16 cellular contexts compared by ENCODE assay signal in genomic region chr5:74889523-74890105, GRCh38. TPM values are rescaled to one million over a fixed set of nuclear protein-coding genes. Genes with fewer than 3 reads are reported as not detected.
DNase-seq lines count a peak whose midpoint lies in the region; ATAC-seq and TF ChIP-seq lines count a peak whose summit lies in the region.
"Had no signal": no experiment of that assay in that cellular context is flagged by ENCODE, and none has a peak within 500 bp of the region (broad histone marks: within the 10 kb centered on the region; RNA-seq: fewer than 3 reads in every experiment).

No MANE protein-coding gene starts in this region.

- WGBS in neuronal stem cell (ENCODE audit: extremely low coverage in 2 of 2, insufficient read length in 2 of 2, insufficient replicate concordance in 1 of 2), 2 donors = no CpG with 5 or more reads among the region's 2 CpGs

- H2AFZ ChIP-seq in neuronal stem cell (ENCODE audit: low read length) = peak overlapping the region; percentile 15

- H3K9me3 ChIP-seq in HEK293 (ENCODE audit: control insufficient read depth, insufficient read depth, low read depth, low read length) (peaks cover 2% of the 10 kb centered on the region; the same call in 1 of the 2 replicates), neuronal stem cell (replicated peaks in 1 of 2; ENCODE audit: control insufficient read depth in 2 of 2, insufficient read depth in 1 of 2, low read depth in 1 of 2, low read length in 2 of 2) (peaks cover 0 to 2% of the 10 kb centered on the region in 2 donors)

- H3K23ac ChIP-seq in neuronal stem cell (ENCODE audit: low read depth, low read length, poor library complexity) = no peak overlapping the region

- peaks cover 4% of the 10 kb centered on the region for H3K9me3 Mint-ChIP-seq in activated CD4-positive, alpha-beta T cell treated with anti-CD3 and anti-CD28 coated beads, Interleukin-2, amount 10 ng/mL, durations not matched to agents 24 days and 14 days
- H3K9me3 Mint-ChIP-seq in naive thymus-derived CD8-positive, alpha-beta T cell = peaks cover 0 to 7% (median 4%) of the 10 kb centered on the region in 9 donors

- H3K27ac ChIP-seq in HEK293 (ENCODE audit: extremely low read depth, low read depth, low read length) = no peak overlapping the region
- no peak overlapping the region for H3K27ac ChIP-seq in neuronal stem cell (replicated peaks; ENCODE audit: low read length)
- H3K27ac ChIP-seq: HL-60 had no signal

- DNase-seq in neuronal stem cell (ENCODE audit: low spot score) (no peak), NCI-H146 (lab: John Stamatoyannopoulos, UW) (no peak), NCI-H1092 treated with DMSO at 0.1 percent for 48 hours (lab: John Stamatoyannopoulos, UW) (no peak)
- no peak for DNase-seq in activated CD4-positive, alpha-beta T cell treated with anti-CD3 and anti-CD28 coated beads, Interleukin-2, amount 10 ng/mL, durations not matched to agents 24 days and 14 days
- DNase-seq in naive thymus-derived CD8-positive, alpha-beta T cell = no peak
- DNase-seq: anterior cingulate cortex, foreskin melanocyte, kidney, MM.1S, NCI-H524 had no signal

- H3K27me3 Mint-ChIP-seq in activated CD4-positive, alpha-beta T cell treated with anti-CD3 and anti-CD28 coated beads, Interleukin-2, amount 10 ng/mL, durations not matched to agents 24 days and 14 days = peaks cover 11% of the 10 kb centered on the region
- H3K27me3 Mint-ChIP-seq in naive thymus-derived CD8-positive, alpha-beta T cell = peaks cover 2 to 9% (median 7%) of the 10 kb centered on the region in 5 donors
- H3K27me3 Mint-ChIP-seq: dendritic cell treated with granulocyte-macrophage colony-stimulating factor and Interleukin-4, amounts not matched to agents 40 ng/mL and 50 ng/mL, for 4 days had no signal

- intact Hi-C loops in activated CD4-positive, alpha-beta T cell treated with anti-CD3 and anti-CD28 coated beads, Interleukin-2, amount 10 ng/mL, durations not matched to agents 24 days and 14 days (cut with micrococcal nuclease) = no loop called here

- H3K27me3 ChIP-seq in neuronal stem cell (ENCODE audit: control insufficient read depth in 3 of 3, insufficient read depth in 3 of 3, low read depth in 1 of 3, low read length in 3 of 3) = no peaks in the 10 kb centered on the region

- no peak overlapping the region for H3K18ac ChIP-seq in neuronal stem cell (ENCODE audit: low read length)

- POLR2A ChIA-PET in HEK293 (lab: Yijun Ruan, JAX) = no interaction called here
- POLR2A ChIA-PET in naive thymus-derived CD8-positive, alpha-beta T cell (lab: Charles Lee) = no interaction called here

- no peak for TF ChIP-seq CTCF in HEK293 (tag by site-specific recombination; IDR thresholded peaks at IDR 0.05)

- no peak overlapping the region for H3K9ac ChIP-seq in neuronal stem cell (ENCODE audit: low read depth, low read length, poor library complexity)

- no peak overlapping the region for H3K4me3 ChIP-seq in HEK293 (ENCODE audit: low read depth, low read length)
- no peak overlapping the region for H3K4me3 ChIP-seq in neuronal stem cell (ENCODE audit: low read length in 2 of 2)

- H3K4me2 ChIP-seq in neuronal stem cell (ENCODE audit: insufficient read depth, low read length, poor library complexity, severe bottlenecking) = no peak overlapping the region

- no peak overlapping the region for H2BK5ac ChIP-seq in neuronal stem cell (ENCODE audit: low read length)

- H3K79me1 ChIP-seq in neuronal stem cell (ENCODE audit: low read depth, low read length) = no peaks in the 10 kb centered on the region

- no peak overlapping the region for H4K91ac ChIP-seq in neuronal stem cell (ENCODE audit: low read depth, low read length, poor library complexity)

- H3K14ac ChIP-seq in neuronal stem cell (ENCODE audit: low read length) = no peak overlapping the region

- no peak overlapping the region for H2BK12ac ChIP-seq in neuronal stem cell (ENCODE audit: low read length)

- H2BK15ac ChIP-seq in neuronal stem cell (ENCODE audit: low read length) = no peak overlapping the region

- no peak overlapping the region for H3K4me3 Mint-ChIP-seq in activated CD4-positive, alpha-beta T cell treated with anti-CD3 and anti-CD28 coated beads, Interleukin-2, amount 10 ng/mL, durations not matched to agents 24 days and 14 days
- H3K4me3 Mint-ChIP-seq in naive thymus-derived CD8-positive, alpha-beta T cell = peak overlapping the region in 1 of 10 donors; percentile 12
- H3K4me3 Mint-ChIP-seq: CD14-positive monocyte; dendritic cell treated with granulocyte-macrophage colony-stimulating factor and Interleukin-4, amounts not matched to agents 40 ng/mL and 50 ng/mL, for 4 days had no signal

- ATAC-seq in GM18867 (IDR thresholded peaks at IDR 0.05; ENCODE audit: unreplicated experiment) (peak; percentile 88), HG03442 (IDR thresholded peaks at IDR 0.05; ENCODE audit: unreplicated experiment) (peak; percentile 96)
- no peak for ATAC-seq in naive thymus-derived CD8-positive, alpha-beta T cell

- no peaks in the 10 kb centered on the region for H3K36me3 ChIP-seq in HEK293 (ENCODE audit: control insufficient read depth in 2 of 2, insufficient read depth in 1 of 2, low read length in 2 of 2)
- H3K36me3 ChIP-seq in neuronal stem cell (replicated peaks in 1 of 2; ENCODE audit: control insufficient read depth in 2 of 2, insufficient read depth in 2 of 2, low read length in 2 of 2) = no peaks in the 10 kb centered on the region

- H3K4me1 Mint-ChIP-seq in activated CD4-positive, alpha-beta T cell treated with anti-CD3 and anti-CD28 coated beads, Interleukin-2, amount 10 ng/mL, durations not matched to agents 24 days and 14 days = no peaks in the 10 kb centered on the region
- peaks cover 0 to 8% (median 0%) of the 10 kb centered on the region in 4 donors for H3K4me1 Mint-ChIP-seq in naive thymus-derived CD8-positive, alpha-beta T cell

- no peak overlapping the region for H2BK120ac ChIP-seq in neuronal stem cell (ENCODE audit: low read depth, low read length)

- H2AK5ac ChIP-seq in neuronal stem cell (ENCODE audit: low read depth, low read length) = no peak overlapping the region

- no peaks in the 10 kb centered on the region for H3K4me1 ChIP-seq in HEK293 (ENCODE audit: control insufficient read depth, insufficient read depth, low read length)
- no peaks in the 10 kb centered on the region for H3K4me1 ChIP-seq in neuronal stem cell (ENCODE audit: control insufficient read depth in 2 of 2, insufficient read depth in 1 of 2, low read depth in 1 of 2, low read length in 2 of 2)

- no peak overlapping the region for H3K4ac ChIP-seq in neuronal stem cell (ENCODE audit: low read length)

- CTCF ChIA-PET in HEK293 (lab: Yijun Ruan, JAX) = interaction anchor here (0.8 kb wide), 2 partner anchors 15 to 123 kb away, joined by 3 read pairs; no protein-coding TSS in a partner anchor

- no peaks in the 10 kb centered on the region for H3K36me3 Mint-ChIP-seq in activated CD4-positive, alpha-beta T cell treated with anti-CD3 and anti-CD28 coated beads, Interleukin-2, amount 10 ng/mL, durations not matched to agents 24 days and 14 days (ENCODE audit: low read depth)
- H3K36me3 Mint-ChIP-seq in naive thymus-derived CD8-positive, alpha-beta T cell = peaks cover 0 to 4% (median 3%) of the 10 kb centered on the region in 3 donors
- H3K36me3 Mint-ChIP-seq: CD14-positive monocyte had no signal

- no peak overlapping the region for H3K27ac Mint-ChIP-seq in activated CD4-positive, alpha-beta T cell treated with anti-CD3 and anti-CD28 coated beads, Interleukin-2, amount 10 ng/mL, durations not matched to agents 24 days and 14 days
- H3K27ac Mint-ChIP-seq in naive thymus-derived CD8-positive, alpha-beta T cell = no peak overlapping the region
- H3K27ac Mint-ChIP-seq: CD14-positive monocyte; dendritic cell treated with granulocyte-macrophage colony-stimulating factor and Interleukin-4, amounts not matched to agents 40 ng/mL and 50 ng/mL, for 4 days had no signal

- H4K8ac ChIP-seq in neuronal stem cell (ENCODE audit: low read depth, low read length) = no peak overlapping the region

TF ChIP-seq in HEK293, 187 proteins besides CTCF, POLR2A, EP300 and RAD21:
- peak; percentile 40; the same call in 1 of the 2 replicates for TF ChIP-seq ZBTB48 (tag by site-specific recombination; IDR thresholded peaks at IDR 0.05)
- TF ChIP-seq ZNF488 (tag by site-specific recombination; IDR thresholded peaks at IDR 0.05) = no peak

RNA-seq across cellular contexts. Expression of gene FAM169A, which starts 23.4 kb away (rescaled TPM):
- 8.3 TPM for polyA plus RNA-seq in neuronal stem cell (2013, experiment 1 of 2)
- 9.0 TPM for polyA plus RNA-seq in neuronal stem cell (2013, experiment 2 of 2)
- total RNA-seq in activated CD4-positive, alpha-beta T cell treated with anti-CD3 and anti-CD28 coated beads, Interleukin-2, amount 10 ng/mL, durations not matched to agents 24 days and 14 days = 1.8 and 2.6 TPM in 2 replicates
- 10 to 100 TPM; 23.7 to 26.1 TPM for total RNA-seq in naive thymus-derived CD8-positive, alpha-beta T cell
- polyA plus RNA-seq in naive thymus-derived CD8-positive, alpha-beta T cell = 10 to 100 TPM in 1 of 3 donors, 1 to 10 TPM in 2; 5.7 to 11.4 (median 7.7) TPM
- polyA plus RNA-seq: CD14-positive monocyte had no signal

Comparison
In these comparisons a context has a peak if more than half of its experiments do, and no peak if none do; other contexts are left out.
1. ATAC-seq: peak in GM18867 (single experiment) and HG03442 (single experiment); none in naive thymus-derived CD8-positive, alpha-beta T cell (0 of 2).